8 cellular contexts compared by ENCODE assay signal in the genomic region with DNA sequence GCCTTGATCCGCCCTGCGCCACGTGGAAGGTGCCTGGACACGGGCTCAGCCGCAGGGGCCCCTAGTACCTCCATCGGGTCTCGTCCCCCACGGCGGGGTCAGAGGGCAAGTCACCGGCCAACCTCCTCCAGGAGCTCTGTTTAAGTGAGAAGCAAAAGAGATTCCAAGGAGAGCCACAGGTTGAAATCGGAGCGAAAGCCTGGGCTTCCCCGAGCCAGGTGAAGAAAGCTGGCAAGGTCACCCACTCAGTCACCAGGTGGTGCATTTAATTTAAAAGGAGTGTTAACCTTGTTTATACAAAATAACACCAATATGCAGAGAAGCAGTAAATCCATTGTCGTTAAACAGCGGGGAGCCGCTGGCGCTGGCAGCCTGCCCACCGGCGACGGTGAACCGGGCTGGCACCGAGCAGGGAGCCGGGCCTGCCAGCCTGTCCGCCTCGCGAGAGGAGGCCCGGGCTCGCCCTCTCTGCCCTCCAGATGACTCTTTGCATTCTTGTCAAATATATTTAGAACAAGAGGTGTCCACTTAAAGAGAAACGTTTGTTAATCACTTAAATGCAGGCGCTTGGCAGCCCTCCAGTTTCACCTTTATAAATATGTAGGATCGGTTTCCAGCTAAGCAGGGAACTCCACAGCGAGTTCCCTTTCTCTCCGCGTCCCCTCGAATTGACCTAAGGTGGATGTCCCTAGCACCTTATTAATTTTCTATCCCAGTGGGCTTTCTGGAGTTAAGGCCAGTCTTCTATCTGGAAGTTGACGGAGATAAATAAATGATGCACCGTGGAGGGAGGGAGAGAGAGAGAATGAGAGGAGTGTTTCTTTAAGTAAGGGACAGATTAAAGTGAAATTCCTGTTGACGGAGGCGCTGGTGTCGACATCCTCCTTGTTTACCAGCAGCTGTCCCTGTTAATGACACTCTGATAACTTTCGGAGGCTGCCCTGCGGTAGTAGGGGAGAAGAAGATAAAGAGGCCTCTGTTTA.
DNase-seq lines count a peak whose midpoint lies in the region; ATAC-seq, FAIRE-seq and TF ChIP-seq lines count a peak whose summit lies in the region.

No MANE protein-coding gene starts in this region.

- H3K4me3 ChIP-seq in astrocyte of the cerebellum (ENCODE audit: low read depth, low read length) (peak overlapping the region; percentile 23), iPS-18a (ENCODE audit: low read length) (peak overlapping the region; percentile 51), gastrocnemius medialis (peak overlapping the region; percentile 44 to 56 (median 50))

- FAIRE-seq in H54 (lab: Jason Lieb, UNC): no peak

- ATAC-seq in gastrocnemius medialis: peak; percentile 88 to 90

- TF ChIP-seq CTCF in Calu3 (IDR thresholded peaks at IDR 0.05; ENCODE audit: unreplicated experiment) (no peak), astrocyte of the cerebellum (IDR thresholded peaks at IDR 0.05; ENCODE audit: low read depth, low read length, missing control alignments) (no peak), gastrocnemius medialis (IDR thresholded peaks at IDR 0.05 in 4 of 5, conservative IDR thresholded peaks at IDR 0.05 in 1 of 5) (no peak)

- peak overlapping the region; percentile 67 for H3K4me3 Mint-ChIP-seq in Calu3 (ENCODE audit: low read depth, unreplicated experiment)

- no peaks in the 10 kb centered on the region for H3K36me3 ChIP-seq in iPS-18a (ENCODE audit: control insufficient read depth, low read depth, low read length)
- H3K36me3 ChIP-seq in gastrocnemius medialis: no peaks in the 10 kb centered on the region

- no peaks in the 10 kb centered on the region for H3K9me3 Mint-ChIP-seq in Calu3 (ENCODE audit: low read depth, unreplicated experiment)

- H3K27me3 ChIP-seq in iPS-18a (ENCODE audit: control insufficient read depth, insufficient read depth, low read length): peaks cover 81% of the 10 kb centered on the region
- no peaks in the 10 kb centered on the region for H3K27me3 ChIP-seq in gastrocnemius medialis

- in situ Hi-C loops in astrocyte of the cerebellum (cut with HindIII; ENCODE audit: low sequenced_read_pairs): no loop called here
- in situ Hi-C loops in gastrocnemius medialis (cut with MboI; ENCODE audit: low sequenced_read_pairs in 4 of 4): no loop called here

- H3K36me3 Mint-ChIP-seq in Calu3 (ENCODE audit: insufficient read depth, unreplicated experiment): no peaks in the 10 kb centered on the region

- no peak overlapping the region for H3K9ac ChIP-seq in iPS-18a (ENCODE audit: low read length)

- peaks cover 25% of the 10 kb centered on the region for H3K4me1 Mint-ChIP-seq in Calu3 (ENCODE audit: low read depth, unreplicated experiment)

- no peaks in the 10 kb centered on the region for H3K27me3 Mint-ChIP-seq in Calu3 (ENCODE audit: unreplicated experiment)

- H3K27ac ChIP-seq in iPS-18a (ENCODE audit: low read length) (no peak overlapping the region), gastrocnemius medialis (peak overlapping the region; percentile 75 to 82 (median 79))

- intact Hi-C loops in Calu3 (cut with micrococcal nuclease; ENCODE audit: unreplicated experiment): loop anchor here (1.0 to 5.0 kb wide), 4 partner anchors 117 to 283 kb away; no protein-coding TSS in a partner anchor
- intact Hi-C loops in gastrocnemius medialis (cut with DNase I; ENCODE audit: low total_unique reads): loop anchor here (5.0 to 10.0 kb wide), 5 partner anchors 66 to 371 kb away; no protein-coding TSS in a partner anchor

- no peaks in the 10 kb centered on the region for H3K9me3 ChIP-seq in iPS-18a (ENCODE audit: control insufficient read depth, low read depth, low read length)
- no peaks in the 10 kb centered on the region for H3K9me3 ChIP-seq in gastrocnemius medialis

- H3K27ac Mint-ChIP-seq in Calu3 (ENCODE audit: unreplicated experiment): peak overlapping the region; percentile 93

- peak; percentile 75 for DNase-seq in Calu3
- peak; percentile 86 for DNase-seq in NCI-H1092 (lab: John Stamatoyannopoulos, UW)
- no peak for DNase-seq in astrocyte of the cerebellum (ENCODE audit: low read depth)
- DNase-seq in gastrocnemius medialis: peak; percentile 51 to 77
- no peak for DNase-seq in SW 1271 (lab: John Stamatoyannopoulos, UW)
- no peak for DNase-seq in T1000 (lab: John Stamatoyannopoulos, UW)
- no peak for DNase-seq in H54 (ENCODE audit: insufficient read length, low spot score)

- CTCF ChIA-PET in Calu3 (lab: Charles Lee): interaction anchor here (0.7 to 1.7 kb wide), 3 partner anchors 43 to 274 kb away, joined by 3 to 5 read pairs (median 3); no protein-coding TSS in a partner anchor

- H3K4me1 ChIP-seq in iPS-18a (ENCODE audit: control insufficient read depth, low read depth, low read length) (peaks cover 7% of the 10 kb centered on the region), gastrocnemius medialis (peaks cover 16 to 25% of the 10 kb centered on the region in 2 donors)

- TF ChIP-seq POLR2A in gastrocnemius medialis (IDR thresholded peaks at IDR 0.05) (peak in 1 of 2 donors; percentile 14), H54 (IDR thresholded peaks at IDR 0.05; ENCODE audit: low read depth, low read length) (no peak)

- BruUV-seq in Calu3 (replicated peaks; lab: Mats Ljungman, UMichigan): no TSS peak

Comparison
In these comparisons a context has a peak if more than half of its experiments do, and no peak if none do; other contexts are left out.
1. DNase-seq: peak in Calu3 (single experiment), NCI-H1092 (single experiment) and gastrocnemius medialis (2 of 2); none in astrocyte of the cerebellum (single experiment), SW 1271 (0 of 2), T1000 (single experiment) and H54 (single experiment).
2. Peak in every context shown above with its lines, with median percentiles within 50 percentile points of each other: H3K4me3 ChIP-seq.